ENCODE assay signal across 1 cellular context in genomic region chrX:24146283-24146865, GRCh38.
A peak's percentile ranks its signal among the peaks of the same experiment; 100 is the strongest.
TF ChIP-seq lines count a peak whose summit lies in the region.

No MANE protein-coding gene starts in this region.

TF ChIP-seq in HEK293, 187 proteins besides CTCF, POLR2A, EP300 and RAD21 (continued from another document and continues in another):
- TF ChIP-seq ZNF580 (tag by site-specific recombination; IDR thresholded peaks at IDR 0.05) (peak; percentile 78; the same call in 1 of the 2 replicates), ZBTB21 (tag by site-specific recombination; IDR thresholded peaks at IDR 0.05) (no peak), ZNF529 (tag by site-specific recombination; IDR thresholded peaks at IDR 0.05; ENCODE audit: insufficient replicate concordance) (no peak), SCRT1 (tag by site-specific recombination; IDR thresholded peaks at IDR 0.05; ENCODE audit: borderline replicate concordance) (peak; percentile 62), ZNF211 (tag by site-specific recombination; IDR thresholded peaks at IDR 0.05; ENCODE audit: low read depth) (no peak), ZNF488 (tag by site-specific recombination; IDR thresholded peaks at IDR 0.05) (no peak; the same call in 1 of the 2 replicates), ZNF664 (tag by site-specific recombination; IDR thresholded peaks at IDR 0.05) (no peak), ZNF654 (tag by site-specific recombination; IDR thresholded peaks at IDR 0.05; ENCODE audit: low read depth) (no peak; the same call in 1 of the 2 replicates), ZNF768 (tag by site-specific recombination; IDR thresholded peaks at IDR 0.05) (no peak), ZNF37A (tag by site-specific recombination; IDR thresholded peaks at IDR 0.05) (no peak), FEZF1 (tag by site-specific recombination; IDR thresholded peaks at IDR 0.05) (peak; percentile 99), BCL11B (tag by site-specific recombination; IDR thresholded peaks at IDR 0.05; ENCODE audit: low read depth) (peak; percentile 86), ZNF555 (tag by site-specific recombination; conservative IDR thresholded peaks at IDR 0.05) (no peak), ZFHX2 (tag by site-specific recombination; conservative IDR thresholded peaks at IDR 0.05) (no peak), ZNF518A (tag by site-specific recombination; conservative IDR thresholded peaks at IDR 0.05; ENCODE audit: low read depth) (no peak), ZNF18 (tag by site-specific recombination; IDR thresholded peaks at IDR 0.05) (peak; percentile 77), ZNF248 (tag by site-specific recombination; IDR thresholded peaks at IDR 0.05) (no peak), HOXD13 (CRISPR knock-in tag; IDR thresholded peaks at IDR 0.05; ENCODE audit: borderline replicate concordance) (peak; percentile 69; the same call in 1 of the 2 replicates), PRDM10 (tag by site-specific recombination; IDR thresholded peaks at IDR 0.05) (peak; percentile 42), ZNF521 (tag by site-specific recombination; IDR thresholded peaks at IDR 0.05) (no peak), ZNF548 (tag by site-specific recombination; IDR thresholded peaks at IDR 0.05) (no peak), ZNF626 (tag by site-specific recombination; IDR thresholded peaks at IDR 0.05) (no peak), ZNF513 (tag by site-specific recombination; IDR thresholded peaks at IDR 0.05) (no peak), ZNF596 (tag by site-specific recombination; IDR thresholded peaks at IDR 0.05) (peak; percentile 25; the same call in 1 of the 2 replicates), RBAK (tag by site-specific recombination; IDR thresholded peaks at IDR 0.05) (no peak), ZNF704 (tag by site-specific recombination; IDR thresholded peaks at IDR 0.05) (no peak), ZNF112 (tag by site-specific recombination; IDR thresholded peaks at IDR 0.05) (no peak), ZSCAN23 (tag by site-specific recombination; IDR thresholded peaks at IDR 0.05) (no peak), WT1 (tag by site-specific recombination; IDR thresholded peaks at IDR 0.05) (peak; percentile 99), SCRT2 (tag by site-specific recombination; IDR thresholded peaks at IDR 0.05) (peak; percentile 61), ZNF670 (tag by site-specific recombination; IDR thresholded peaks at IDR 0.05; ENCODE audit: low read depth) (no peak), ZNF623 (tag by site-specific recombination; IDR thresholded peaks at IDR 0.05) (no peak), ZNF174 (tag by site-specific recombination; IDR thresholded peaks at IDR 0.05) (no peak), SP3 (tag by site-specific recombination; IDR thresholded peaks at IDR 0.05) (no peak), ZNF302 (tag by site-specific recombination; IDR thresholded peaks at IDR 0.05; ENCODE audit: low read depth) (no peak), ZNF76 (tag by site-specific recombination; IDR thresholded peaks at IDR 0.05; ENCODE audit: borderline replicate concordance, low read depth) (peak; percentile 62), ZNF157 (tag by site-specific recombination; IDR thresholded peaks at IDR 0.05) (no peak), ZNF146 (tag by site-specific recombination; IDR thresholded peaks at IDR 0.05) (peak; percentile 38; the same call in 1 of the 2 replicates), ZBTB17 (tag by site-specific recombination; IDR thresholded peaks at IDR 0.05) (peak; percentile 79), ZNF426 (tag by site-specific recombination; IDR thresholded peaks at IDR 0.05) (no peak), ZNF292 (tag by site-specific recombination; IDR thresholded peaks at IDR 0.05; ENCODE audit: borderline replicate concordance, low read depth) (no peak), ZNF544 (tag by site-specific recombination; IDR thresholded peaks at IDR 0.05) (no peak), ZBTB8A (tag by site-specific recombination; IDR thresholded peaks at IDR 0.05) (peak; percentile 83), ZNF404 (tag by site-specific recombination; IDR thresholded peaks at IDR 0.05) (no peak), GLI2 (tag by site-specific recombination; IDR thresholded peaks at IDR 0.05; ENCODE audit: borderline replicate concordance, low read depth) (peak; percentile 96), YY2 (tag by site-specific recombination; IDR thresholded peaks at IDR 0.05) (no peak), MZF1 (tag by site-specific recombination; IDR thresholded peaks at IDR 0.05; ENCODE audit: borderline replicate concordance) (peak; percentile 68; the same call in 1 of the 2 replicates), ZNF311 (tag by site-specific recombination; IDR thresholded peaks at IDR 0.05; ENCODE audit: borderline replicate concordance) (no peak), ZNF610 (tag by site-specific recombination; IDR thresholded peaks at IDR 0.05; ENCODE audit: borderline replicate concordance) (0 out of 2 replicates have a peak, but pooled peaks have one; percentile 46), ZNF423 (tag by site-specific recombination; IDR thresholded peaks at IDR 0.05) (no peak), ZNF433 (tag by site-specific recombination; IDR thresholded peaks at IDR 0.05; ENCODE audit: low read depth) (no peak), ZNF701 (tag by site-specific recombination; IDR thresholded peaks at IDR 0.05) (no peak), ZBTB1 (tag by site-specific recombination; IDR thresholded peaks at IDR 0.05) (peak; percentile 81; the same call in 1 of the 2 replicates), ZXDB (tag by site-specific recombination; IDR thresholded peaks at IDR 0.05) (peak; percentile 91)
